16 cellular contexts compared by ENCODE assay signal in genomic region chr6:159609813-159610212, GRCh38.
A peak's percentile ranks its signal among the peaks of the same experiment; 100 is the strongest.
DNase-seq lines count a peak whose midpoint lies in the region; TF ChIP-seq lines count a peak whose summit lies in the region.
"Had no signal": no experiment of that assay in that cellular context is flagged by ENCODE, and none has a peak within 500 bp of the region (broad histone marks: within the 10 kb centered on the region; RNA-seq: fewer than 3 reads in every experiment).

No MANE protein-coding gene starts in this region.

- no peak overlapping the region for H3K4me3 ChIP-seq in fibroblast of the aortic adventitia (ENCODE audit: low read depth, low read length)
- H3K4me3 ChIP-seq: Peyer's patch, SK-N-MC had no signal

- TF ChIP-seq CTCF in fibroblast of the aortic adventitia (IDR thresholded peaks at IDR 0.05; ENCODE audit: insufficient read depth, low read length) = no peak

- DNase-seq in AG08396 (ENCODE audit: low spot score) = peak; percentile 23
- DNase-seq in RPMI7951 (ENCODE audit: low read depth) = peak; percentile 33
- peak; percentile 77 for DNase-seq in fibroblast of the aortic adventitia (ENCODE audit: low read depth)
- DNase-seq in mucosa of gallbladder (ENCODE audit: low spot score) = peak; percentile 15
- no peak for DNase-seq in Kasumi-1 (lab: John Stamatoyannopoulos, UW)
- no peak for DNase-seq in NOMO-1 (lab: John Stamatoyannopoulos, UW; ENCODE audit: unreplicated experiment in 2 of 2)
- no peak for DNase-seq in DMS 273 (lab: John Stamatoyannopoulos, UW; ENCODE audit: unreplicated experiment)
- DNase-seq: C1 segment of cervical spinal cord; CD8-positive, alpha-beta memory T cell; KG1; MV-4-11; NCI-H226; NCI-H526; Peyer's patch; SHP77 had no signal

Comparison
In these comparisons a context has a peak if more than half of its experiments do, and no peak if none do; other contexts are left out.
1. DNase-seq: peak in AG08396 (single experiment), RPMI7951 (single experiment), fibroblast of the aortic adventitia (single experiment) and mucosa of gallbladder (single experiment); none in Kasumi-1 (0 of 2), NOMO-1 (0 of 2) and DMS 273 (single experiment).